ENCODE assay signal across 20 cellular contexts in the genomic region with DNA sequence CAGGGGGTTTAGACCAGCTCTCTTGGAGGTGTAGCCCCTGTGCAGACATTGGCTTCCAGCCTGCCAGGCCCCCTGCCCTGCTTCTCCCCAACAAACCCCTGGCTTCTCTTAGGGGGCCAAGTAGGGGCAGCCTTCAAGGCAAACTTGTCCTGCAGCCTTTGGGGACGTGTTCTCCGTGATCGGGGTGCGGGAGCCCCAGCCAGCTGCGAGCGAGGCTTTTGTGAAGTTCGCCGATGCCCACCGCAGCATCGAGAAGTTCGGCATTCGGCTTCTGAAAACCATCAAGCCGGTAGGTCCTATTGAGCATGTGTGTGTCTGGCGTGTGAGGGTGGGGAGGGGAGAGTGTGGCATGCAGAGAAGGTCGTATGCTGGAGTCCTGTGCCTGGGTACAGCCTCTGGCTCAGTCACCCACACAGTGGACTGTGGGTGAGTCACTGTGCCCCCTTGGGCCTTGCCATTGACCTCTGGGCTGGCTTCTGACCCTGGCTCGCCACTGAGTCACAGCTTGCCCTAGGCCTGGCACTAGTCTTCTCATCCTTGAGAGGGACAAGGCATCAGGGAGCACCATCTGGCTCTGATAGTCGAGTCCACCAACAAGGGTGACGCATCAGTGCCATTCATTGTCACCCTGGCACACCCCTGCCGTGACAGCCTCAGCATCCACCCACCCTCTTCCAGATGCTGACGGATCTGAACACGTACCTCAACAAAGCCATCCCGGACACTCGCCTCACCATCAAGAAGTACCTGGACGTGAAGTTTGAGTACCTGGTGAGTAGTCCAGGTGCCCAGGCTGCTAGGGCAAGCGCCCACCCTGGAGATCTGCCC. TPM values are rescaled to one million over a fixed set of nuclear protein-coding genes. Genes with fewer than 3 reads are reported as not detected.
"Had no signal": no experiment of that assay in that cellular context is flagged by ENCODE, and none has a peak within 500 bp of the region (broad histone marks: within the 10 kb centered on the region; RNA-seq: fewer than 3 reads in every experiment).

No MANE protein-coding gene starts in this region.

- H3K27me3 ChIP-seq: neutrophil had no signal

- H3K27ac Mint-ChIP-seq: activated naive CD4-positive, alpha-beta T cell treated with anti-CD3 and anti-CD28 coated beads, Interleukin-2, amount 50 U/mL, for 24 hours; activated T-cell treated with anti-CD3 and anti-CD28 coated beads, Interleukin-2, amount 50 U/mL, for 72 hours; type B pancreatic cell had no signal

- DNase-seq: activated CD4-positive, alpha-beta T cell treated with anti-CD3 and anti-CD28 coated beads for 1 hour; activated CD8-positive, alpha-beta memory T cell treated with anti-CD3 and anti-CD28 coated beads for 24 hours; activated CD8-positive, alpha-beta memory T cell treated with anti-CD3 and anti-CD28 coated beads, Interleukin-2, amount 50 U/mL, for 48 hours; activated effector memory CD4-positive, alpha-beta T cell treated with anti-CD3 and anti-CD28 coated beads, Interleukin-2, amount 50 U/mL, for 16 hours; activated T-cell treated with anti-CD3 and anti-CD28 coated beads, Interleukin-2, amount 50 U/mL, for 72 hours; left ventricle myocardium superior; mesendoderm; naive thymus-derived CD8-positive, alpha-beta T cell; stimulated activated CD4-positive, alpha-beta T cell treated with anti-CD3 and anti-CD28 coated beads, Interleukin-12 subunit alpha, Interleukin-12 subunit beta, amount 100 ng/mL, for 4 hours; stimulated activated CD4-positive, alpha-beta T cell treated with anti-CD3 and anti-CD28 coated beads, Interleukin-2, amount 100 ng/mL, for 24 hours; stimulated activated naive CD8-positive, alpha-beta T cell treated with anti-CD3 and anti-CD28 coated beads, Interleukin-15, Interleukin-2, amounts not matched to agents 100 U/mL and 50 U/mL, for 24 hours; substantia nigra; T-helper 2 cell had no signal

- H3K36me3 Mint-ChIP-seq: type B pancreatic cell had no signal

- H3K4me1 Mint-ChIP-seq: activated naive CD4-positive, alpha-beta T cell treated with anti-CD3 and anti-CD28 coated beads, Interleukin-2, amount 50 U/mL, for 24 hours; naive thymus-derived CD8-positive, alpha-beta T cell had no signal

- H3K27ac ChIP-seq: neutrophil, VCaP had no signal

- H3K4me3 Mint-ChIP-seq: activated naive CD4-positive, alpha-beta T cell treated with anti-CD3 and anti-CD28 coated beads, Interleukin-2, amount 50 U/mL, for 24 hours; activated T-cell treated with anti-CD3 and anti-CD28 coated beads, Interleukin-2, amount 50 U/mL, for 72 hours; naive thymus-derived CD8-positive, alpha-beta T cell; type B pancreatic cell had no signal

- ATAC-seq: activated T-cell treated with anti-CD3 and anti-CD28 coated beads, Interleukin-2, amount 50 U/mL, for 72 hours; left ventricle myocardium superior; naive thymus-derived CD8-positive, alpha-beta T cell; stimulated activated naive CD8-positive, alpha-beta T cell treated with anti-CD3 and anti-CD28 coated beads, Interleukin-15, Interleukin-2, amounts not matched to agents 100 U/mL and 50 U/mL, for 24 hours had no signal

- H3K9me3 ChIP-seq: neutrophil had no signal

- FAIRE-seq: colon, frontal cortex had no signal

- H3K27me3 Mint-ChIP-seq: activated naive CD4-positive, alpha-beta T cell treated with anti-CD3 and anti-CD28 coated beads, Interleukin-2, amount 50 U/mL, for 24 hours; naive thymus-derived CD8-positive, alpha-beta T cell; type B pancreatic cell had no signal

- H3K9me3 Mint-ChIP-seq: activated naive CD4-positive, alpha-beta T cell treated with anti-CD3 and anti-CD28 coated beads, Interleukin-2, amount 50 U/mL, for 24 hours; activated T-cell treated with anti-CD3 and anti-CD28 coated beads, Interleukin-2, amount 50 U/mL, for 72 hours; naive thymus-derived CD8-positive, alpha-beta T cell; type B pancreatic cell had no signal

RNA-seq across cellular contexts. Expression of a gene that starts 11.4 kb away (rescaled TPM):
- total RNA-seq: activated T-cell treated with anti-CD3 and anti-CD28 coated beads, Interleukin-2, amount 50 U/mL, for 72 hours; left ventricle myocardium superior; naive thymus-derived CD8-positive, alpha-beta T cell; renal cortical epithelial cell had no signal
- polyA plus RNA-seq: naive thymus-derived CD8-positive, alpha-beta T cell had no signal

RNA-seq across cellular contexts. Expression of a gene that starts 37.9 kb away (rescaled TPM):
- polyA plus RNA-seq: naive thymus-derived CD8-positive, alpha-beta T cell had no signal
